Comparison of ENCODE assay signal across 8 cellular contexts in genomic region chr18:36095936-36096519, GRCh38. TPM values are rescaled to one million over a fixed set of nuclear protein-coding genes. Genes with fewer than 3 reads are reported as not detected.
DNase-seq lines count a peak whose midpoint lies in the region; ATAC-seq, FAIRE-seq and TF ChIP-seq lines count a peak whose summit lies in the region.

No MANE protein-coding gene starts in this region.

- H3K4me2 ChIP-seq in GM12878 (ENCODE audit: control insufficient read depth, insufficient read depth), result no peak overlapping the region
- no peak overlapping the region for H3K4me2 ChIP-seq in keratinocyte (ENCODE audit: control insufficient read depth, extremely low read depth, insufficient read depth, low read depth, low read length)

- CTCF ChIA-PET in GM12878 (lab: Yijun Ruan, JAX), result interaction anchor here (0.6 to 9.3 kb wide), 42 partner anchors 9 to 714 kb away, joined by 3 to 178 read pairs (median 4); partner anchors contain the start of genes ELP2 and SLC39A6

- dilution Hi-C loops in keratinocyte (cut with MboI; ENCODE audit: extremely low pct_ligation_motif_present, low sequenced_read_pairs), result no loop called here

- H3K9ac ChIP-seq in GM12878 (ENCODE audit: control insufficient read depth, insufficient read depth, low read length) (no peak overlapping the region), keratinocyte (ENCODE audit: control insufficient read depth, extremely low read depth, insufficient read depth, low read length) (no peak overlapping the region)

- H3K79me2 ChIP-seq in GM12878 (ENCODE audit: control insufficient read depth, insufficient read depth, low read length) (no peaks in the 10 kb centered on the region), keratinocyte (ENCODE audit: control insufficient read depth, insufficient read depth, low read length) (no peaks in the 10 kb centered on the region)

- TF ChIP-seq RAD21 in GM12878 (IDR thresholded peaks at IDR 0.05; ENCODE audit: insufficient read depth, low read depth, low read length), result peak; percentile 83

- peak; percentile 56 for FAIRE-seq in GM12878 (lab: Jason Lieb, UNC)
- no peak for FAIRE-seq in keratinocyte (lab: Jason Lieb, UNC)

- H3K4me3 ChIP-seq in BE2C (ENCODE audit: low read depth, low read length) (no peak overlapping the region), GM12878 (no peak overlapping the region), keratinocyte (ENCODE audit: control insufficient read depth in 2 of 3, extremely low read depth in 1 of 3, insufficient read depth in 2 of 3, low read depth in 1 of 3, low read length in 3 of 3) (no peak overlapping the region), upper lobe of right lung (no peak overlapping the region)

- in situ Hi-C loops in GM12878 (cut with MboI), result loop anchor here (10.0 kb wide), 1 partner anchor 479 kb away; no protein-coding TSS in a partner anchor

- no peak overlapping the region for H3K27ac ChIP-seq in GM12878 (ENCODE audit: control insufficient read depth, insufficient read depth)
- no peak overlapping the region for H3K27ac ChIP-seq in keratinocyte (ENCODE audit: control insufficient read depth, insufficient read depth, low read length)
- H3K27ac ChIP-seq in upper lobe of right lung, result no peak overlapping the region

- H4K20me1 ChIP-seq in GM12878 (ENCODE audit: control insufficient read depth, insufficient read depth) (no peaks in the 10 kb centered on the region), keratinocyte (ENCODE audit: control insufficient read depth, extremely low read depth, insufficient read depth, low read length) (no peaks in the 10 kb centered on the region)

- no peaks in the 10 kb centered on the region for H3K27me3 ChIP-seq in BE2C
- H3K27me3 ChIP-seq in GM12878 (replicated peaks in 1 of 2; ENCODE audit: control insufficient read depth in 2 of 2, insufficient read depth in 2 of 2, low read length in 1 of 2), result no peaks in the 10 kb centered on the region
- H3K27me3 ChIP-seq in keratinocyte (ENCODE audit: control insufficient read depth, extremely low read depth, insufficient read depth, low read length), result no peaks in the 10 kb centered on the region
- H3K27me3 ChIP-seq in upper lobe of right lung, result no peaks in the 10 kb centered on the region

- RAD21 ChIA-PET in GM12878 (lab: Charles Lee; ENCODE audit: unreplicated experiment), result interaction anchor here (0.8 to 4.5 kb wide), 16 partner anchors 10 to 713 kb away, joined by 3 to 99 read pairs (median 4); partner anchors contain the start of gene SLC39A6

- peak; percentile 44 for ATAC-seq in GM21367 (IDR thresholded peaks at IDR 0.05; ENCODE audit: unreplicated experiment)
- ATAC-seq in GM12878, result peak; percentile 76
- ATAC-seq in upper lobe of right lung, result peak; percentile 45
- no peak for ATAC-seq in GM19455 (IDR thresholded peaks at IDR 0.05; ENCODE audit: unreplicated experiment)

- intact Hi-C loops in GM12878 (cut with micrococcal nuclease; ENCODE audit: unreplicated experiment) (loop anchor here (1.0 to 10.0 kb wide), 7 partner anchors 79 to 713 kb away; no protein-coding TSS in a partner anchor), upper lobe of right lung (cut with DNase I) (loop anchor here (10.0 kb wide), 1 partner anchor 189 kb away; no protein-coding TSS in a partner anchor)

- H3K9me1 ChIP-seq in keratinocyte (ENCODE audit: control insufficient read depth, extremely low read depth, insufficient read depth, low read length), result no peaks in the 10 kb centered on the region

- 0% methylated on average over 1 of the region's 1 CpG for WGBS in GM12878 (ENCODE audit: insufficient coverage, insufficient replicate concordance, low lambda C conversion rate, missing lambda C conversion rate)

- BruUV-seq in GM12878 (replicated peaks; lab: Mats Ljungman, UMichigan), result no TSS peak

- no peaks in the 10 kb centered on the region for H3K4me1 ChIP-seq in BE2C
- no peaks in the 10 kb centered on the region for H3K4me1 ChIP-seq in GM12878 (ENCODE audit: control insufficient read depth, insufficient read depth, low read length)
- no peaks in the 10 kb centered on the region for H3K4me1 ChIP-seq in keratinocyte (ENCODE audit: control insufficient read depth, extremely low read depth, insufficient read depth, low read length)
- no peaks in the 10 kb centered on the region for H3K4me1 ChIP-seq in upper lobe of right lung

- no peaks in the 10 kb centered on the region for H3K9me3 ChIP-seq in BE2C
- H3K9me3 ChIP-seq in GM12878 (replicated peaks; ENCODE audit: control insufficient read depth, insufficient read depth, low read length), result no peaks in the 10 kb centered on the region
- H3K9me3 ChIP-seq in keratinocyte (ENCODE audit: control insufficient read depth, low read depth, low read length), result no peaks in the 10 kb centered on the region
- no peaks in the 10 kb centered on the region for H3K9me3 ChIP-seq in upper lobe of right lung

- POLR2A ChIA-PET in GM12878 (lab: Charles Lee), result no interaction called here

- SMC1A ChIA-PET in GM12878 (lab: Charles Lee; ENCODE audit: uncharacterized antibody, unreplicated experiment), result interaction anchor here (0.6 to 8.4 kb wide), 27 partner anchors 10 to 715 kb away, joined by 3 to 167 read pairs (median 4); no protein-coding TSS in a partner anchor

- no peak overlapping the region for H2AFZ ChIP-seq in GM12878 (ENCODE audit: control insufficient read depth, low read depth, low read length)
- H2AFZ ChIP-seq in keratinocyte (ENCODE audit: control insufficient read depth, low read length), result no peak overlapping the region

- no peak for TF ChIP-seq POLR2A in GM12878 (IDR thresholded peaks at IDR 0.05; ENCODE audit: low read depth, low read length)

- no peak for DNase-seq in BE2C
- peak; percentile 55 for DNase-seq in NCI-H2227 (lab: John Stamatoyannopoulos, UW; ENCODE audit: unreplicated experiment)
- no peak for DNase-seq in GM12878 (ENCODE audit: low read depth, low spot score)
- no peak for DNase-seq in keratinocyte (ENCODE audit: low read depth, low spot score)
- no peak for DNase-seq in upper lobe of right lung
- no peak for DNase-seq in effector CD4-positive, alpha-beta T cell

- H3K36me3 ChIP-seq in BE2C (no peaks in the 10 kb centered on the region), GM12878 (ENCODE audit: control insufficient read depth in 2 of 2, insufficient read depth in 2 of 2, low read length in 1 of 2) (no peaks in the 10 kb centered on the region), keratinocyte (ENCODE audit: control insufficient read depth in 2 of 2, extremely low read depth in 1 of 2, insufficient read depth in 2 of 2, low read length in 2 of 2) (no peaks in the 10 kb centered on the region), upper lobe of right lung (no peaks in the 10 kb centered on the region)

- TF ChIP-seq EP300 in GM12878 (IDR thresholded peaks at IDR 0.05; ENCODE audit: borderline replicate concordance in 1 of 2, control insufficient read depth in 1 of 2, low read depth in 2 of 2, low read length in 2 of 2), result no peak

- TF ChIP-seq CTCF in BE2C (IDR thresholded peaks at IDR 0.05; ENCODE audit: low read depth, low read length) (peak; percentile 35), GM12878 (IDR thresholded peaks at IDR 0.05 in 2 of 3, conservative IDR thresholded peaks at IDR 0.05 in 1 of 3; ENCODE audit: control insufficient read depth in 2 of 3, extremely low read depth in 1 of 3, insufficient read depth in 1 of 3, low read depth in 3 of 3, low read length in 3 of 3) (peak; percentile 33 to 67 (median 36); a peak in 4 of 6 replicates), keratinocyte (optimal IDR thresholded peaks at IDR 0.05 in 1 of 3, IDR thresholded peaks at IDR 0.05 in 1 of 3, conservative IDR thresholded peaks at IDR 0.05 in 1 of 3; ENCODE audit: extremely low read depth in 1 of 3, insufficient read depth in 2 of 3, low read length in 3 of 3) (peak in 2 of 3 experiments; percentile 16 to 40), upper lobe of right lung (IDR thresholded peaks at IDR 0.05) (peak; percentile 58)

RNA-seq across cellular contexts. Expression of gene RPRD1A, which starts 28.7 kb away (rescaled TPM):
- 65.0 TPM for polyA plus RNA-seq in BE2C (2012; ENCODE audit: insufficient read depth, insufficient read length, low read depth)
- total RNA-seq in GM12878 (2013; cell fraction: nucleolus; rRNA removed), result 245 and 246 TPM in 2 replicates
- total RNA-seq in GM12878 (2014; rRNA removed), result 38.6 and 45.0 TPM in 2 replicates
- 36.0 and 36.9 TPM in 2 replicates for total RNA-seq in GM12878 (2014; rRNA removed; fragmentation: Illumina TruSeq; extraction: Trizol)
- 35.3 and 36.4 TPM in 2 replicates for total RNA-seq in GM12878 (2021)
- 11.4 TPM for polyA plus RNA-seq in GM12878 (2011; ENCODE audit: low read depth)
- 66.2 and 110 TPM in 2 replicates for polyA plus RNA-seq in GM12878 (2011; rRNA removed)
- 17.7 and 19.5 TPM in 2 replicates for polyA plus RNA-seq in GM12878 (2011; cell fraction: cytosol; rRNA removed)
- 117 and 123 TPM in 2 replicates for polyA plus RNA-seq in GM12878 (2011; cell fraction: nucleus; rRNA removed)
- 16.4 and 18.6 TPM in 2 replicates for polyA plus RNA-seq in GM12878 (2012)
- 33.6 and 40.2 TPM in 2 replicates for polyA plus RNA-seq in GM12878 (2014; fragmentation: Illumina TruSeq; extraction: Trizol)
- polyA plus RNA-seq in GM12878 (2014; fragmentation: Nextera tagmentation; extraction: Ambion mirVana), result 10 to 100 TPM; 16.2 to 19.1 TPM
- 31.2 and 33.8 TPM in 2 replicates for polyA plus RNA-seq in GM12878 (2014; rRNA removed)
- polyA plus RNA-seq in GM12878 (2016; fragmentation: Nextera tagmentation; extraction: Ambion mirVana), result 10 to 100 TPM; 36.8 to 37.5 TPM
- 34.9 and 36.1 TPM in 2 replicates for polyA minus RNA-seq in GM12878 (2011; rRNA and poly(A)+ RNA removed)
- 13.0 and 13.9 TPM in 2 replicates for polyA minus RNA-seq in GM12878 (2011; cell fraction: cytosol; rRNA and poly(A)+ RNA removed)
- polyA minus RNA-seq in GM12878 (2011; cell fraction: nucleus; rRNA and poly(A)+ RNA removed), result 65.8 and 104 TPM in 2 replicates
- 31.1 to 55.5 TPM (median 34.8 TPM) in 3 replicates for polyA plus RNA-seq in keratinocyte
- 43.0 TPM for polyA plus RNA-seq in keratinocyte (2011; ENCODE audit: low read depth)
- polyA plus RNA-seq in keratinocyte (2011; cell fraction: cytosol; rRNA removed), result 26.4 and 44.4 TPM in 2 replicates
- polyA plus RNA-seq in keratinocyte (2011; cell fraction: nucleus; rRNA removed), result 36.5 and 54.7 TPM in 2 replicates
- 35.7 and 40.0 TPM in 2 replicates for polyA plus RNA-seq in keratinocyte (2012; ENCODE audit: low replicate concordance)
- polyA minus RNA-seq in keratinocyte, result 17.0 to 51.6 TPM (median 32.7 TPM) in 3 replicates
- polyA minus RNA-seq in keratinocyte (2011; cell fraction: cytosol; rRNA and poly(A)+ RNA removed), result 63.3 TPM
- 30.7 and 53.8 TPM in 2 replicates for polyA minus RNA-seq in keratinocyte (2011; cell fraction: nucleus; rRNA and poly(A)+ RNA removed)
- total RNA-seq in upper lobe of right lung, result 45.4 TPM

RNA-seq across cellular contexts. Expression of gene SLC39A6, which starts 33.1 kb away (rescaled TPM):
- polyA plus RNA-seq in BE2C (2012; ENCODE audit: insufficient read depth, insufficient read length, low read depth), result 41.5 TPM
- total RNA-seq in GM12878 (2013; cell fraction: nucleolus; rRNA removed), result 49.7 and 61.2 TPM in 2 replicates
- total RNA-seq in GM12878 (2014; rRNA removed) (53.3 and 58.1 TPM in 2 replicates), GM12878 (2014; rRNA removed; fragmentation: Illumina TruSeq; extraction: Trizol) (54.8 and 54.9 TPM in 2 replicates), GM12878 (2021) (31.5 and 31.8 TPM in 2 replicates), upper lobe of right lung (24.3 TPM)
- polyA plus RNA-seq in GM12878 (2011; ENCODE audit: low read depth), result 22.7 TPM
- polyA plus RNA-seq in GM12878 (2011; rRNA removed) (65.1 and 65.9 TPM in 2 replicates), GM12878 (2014; fragmentation: Illumina TruSeq; extraction: Trizol) (51.5 and 60.6 TPM in 2 replicates), GM12878 (2014; fragmentation: Nextera tagmentation; extraction: Ambion mirVana) (10 to 100 TPM; 12.4 to 19.5 TPM), GM12878 (2014; rRNA removed) (27.7 and 34.1 TPM in 2 replicates), GM12878 (2016; fragmentation: Nextera tagmentation; extraction: Ambion mirVana) (10 to 100 TPM; 38.7 to 43.9 TPM), keratinocyte (114 to 207 TPM (median 145 TPM) in 3 replicates)
- polyA plus RNA-seq in GM12878 (2011; cell fraction: cytosol; rRNA removed), result 37.4 and 45.2 TPM in 2 replicates
- polyA plus RNA-seq in GM12878 (2011; cell fraction: nucleus; rRNA removed), result 27.5 and 31.7 TPM in 2 replicates
- polyA plus RNA-seq in GM12878 (2012), result 20.1 and 22.9 TPM in 2 replicates
- 66.1 and 89.0 TPM in 2 replicates for polyA minus RNA-seq in GM12878 (2011; rRNA and poly(A)+ RNA removed)
- 13.1 and 16.2 TPM in 2 replicates for polyA minus RNA-seq in GM12878 (2011; cell fraction: cytosol; rRNA and poly(A)+ RNA removed)
- polyA minus RNA-seq in GM12878 (2011; cell fraction: nucleus; rRNA and poly(A)+ RNA removed), result 10.6 and 15.5 TPM in 2 replicates
- polyA plus RNA-seq in keratinocyte (2011; ENCODE audit: low read depth), result 97.5 TPM
- 66.2 and 115 TPM in 2 replicates for polyA plus RNA-seq in keratinocyte (2011; cell fraction: cytosol; rRNA removed)
- 199 and 201 TPM in 2 replicates for polyA plus RNA-seq in keratinocyte (2011; cell fraction: nucleus; rRNA removed)
- 69.5 and 191 TPM in 2 replicates for polyA plus RNA-seq in keratinocyte (2012; ENCODE audit: low replicate concordance)
- 58.5 to 238 TPM (median 212 TPM) in 3 replicates for polyA minus RNA-seq in keratinocyte
- polyA minus RNA-seq in keratinocyte (2011; cell fraction: cytosol; rRNA and poly(A)+ RNA removed), result 76.7 TPM
- 142 and 232 TPM in 2 replicates for polyA minus RNA-seq in keratinocyte (2011; cell fraction: nucleus; rRNA and poly(A)+ RNA removed)

RNA-seq across cellular contexts. Expression of gene ELP2, which starts 33.7 kb away (rescaled TPM):
- polyA plus RNA-seq in BE2C (2012; ENCODE audit: insufficient read depth, insufficient read length, low read depth), result 35.9 TPM
- total RNA-seq in GM12878 (2013; cell fraction: nucleolus; rRNA removed), result 502 and 522 TPM in 2 replicates
- total RNA-seq in GM12878 (2014; rRNA removed), result 117 and 145 TPM in 2 replicates
- total RNA-seq in GM12878 (2014; rRNA removed; fragmentation: Illumina TruSeq; extraction: Trizol), result 58.9 and 59.8 TPM in 2 replicates
- 88.8 and 92.8 TPM in 2 replicates for total RNA-seq in GM12878 (2021)
- polyA plus RNA-seq in GM12878 (2011; ENCODE audit: low read depth), result 85.1 TPM
- polyA plus RNA-seq in GM12878 (2011; rRNA removed), result 134 and 180 TPM in 2 replicates
- 57.9 and 70.0 TPM in 2 replicates for polyA plus RNA-seq in GM12878 (2011; cell fraction: cytosol; rRNA removed)
- 110 and 124 TPM in 2 replicates for polyA plus RNA-seq in GM12878 (2011; cell fraction: nucleus; rRNA removed)
- polyA plus RNA-seq in GM12878 (2012), result 98.3 and 108 TPM in 2 replicates
- polyA plus RNA-seq in GM12878 (2014; fragmentation: Illumina TruSeq; extraction: Trizol), result 56.9 and 73.2 TPM in 2 replicates
- polyA plus RNA-seq in GM12878 (2014; fragmentation: Nextera tagmentation; extraction: Ambion mirVana), result 10 to 100 TPM; 90.6 to 90.7 TPM
- polyA plus RNA-seq in GM12878 (2014; rRNA removed), result 58.4 and 65.5 TPM in 2 replicates
- polyA plus RNA-seq in GM12878 (2016; fragmentation: Nextera tagmentation; extraction: Ambion mirVana), result 10 to 100 TPM; 76.9 to 86.4 TPM
- 139 and 161 TPM in 2 replicates for polyA minus RNA-seq in GM12878 (2011; rRNA and poly(A)+ RNA removed)
- 40.2 and 47.3 TPM in 2 replicates for polyA minus RNA-seq in GM12878 (2011; cell fraction: cytosol; rRNA and poly(A)+ RNA removed)
- polyA minus RNA-seq in GM12878 (2011; cell fraction: nucleus; rRNA and poly(A)+ RNA removed), result 111 and 131 TPM in 2 replicates
- 43.3 to 74.6 TPM (median 62.1 TPM) in 3 replicates for polyA plus RNA-seq in keratinocyte
- polyA plus RNA-seq in keratinocyte (2011; ENCODE audit: low read depth), result 444 TPM
- polyA plus RNA-seq in keratinocyte (2011; cell fraction: cytosol; rRNA removed), result 29.0 and 41.3 TPM in 2 replicates
- polyA plus RNA-seq in keratinocyte (2011; cell fraction: nucleus; rRNA removed), result 70.1 and 79.7 TPM in 2 replicates
- 51.3 and 86.1 TPM in 2 replicates for polyA plus RNA-seq in keratinocyte (2012; ENCODE audit: low replicate concordance)
- 54.6 to 110 TPM (median 99.2 TPM) in 3 replicates for polyA minus RNA-seq in keratinocyte
- 30.5 TPM for polyA minus RNA-seq in keratinocyte (2011; cell fraction: cytosol; rRNA and poly(A)+ RNA removed)
- 64.4 and 108 TPM in 2 replicates for polyA minus RNA-seq in keratinocyte (2011; cell fraction: nucleus; rRNA and poly(A)+ RNA removed)
- 69.0 TPM for total RNA-seq in upper lobe of right lung
